8 cellular contexts compared by ENCODE assay signal in genomic region chr14:100306506-100307214, GRCh38. TPM values are rescaled to one million over a fixed set of nuclear protein-coding genes. Genes with fewer than 3 reads are reported as not detected.
A peak's percentile ranks its signal among the peaks of the same experiment; 100 is the strongest.
DNase-seq lines count a peak whose midpoint lies in the region; ATAC-seq and TF ChIP-seq lines count a peak whose summit lies in the region.

No MANE protein-coding gene starts in this region.

- ATAC-seq in GM18867 (IDR thresholded peaks at IDR 0.05; ENCODE audit: unreplicated experiment), result peak; percentile 89
- peak; percentile 82 for ATAC-seq in HG03066 (IDR thresholded peaks at IDR 0.05; ENCODE audit: low read depth, unreplicated experiment)
- ATAC-seq in WTC11, result peak; percentile 75

- H3K4me3 Mint-ChIP-seq in WTC11, result peak overlapping the region; percentile 89

- no peaks in the 10 kb centered on the region for H3K36me3 ChIP-seq in ACC112 (ENCODE audit: insufficient read depth, low read length)

- H3K27me3 Mint-ChIP-seq in WTC11 (ENCODE audit: low read depth), result peaks cover 6% of the 10 kb centered on the region

- no peak for TF ChIP-seq CTCF in WTC11 (IDR thresholded peaks at IDR 0.05)

- H3K36me3 Mint-ChIP-seq in WTC11, result peaks cover 12% of the 10 kb centered on the region

- CTCF ChIA-PET in WTC11 (lab: Charles Lee), result interaction anchor here (0.6 to 1.4 kb wide), 2 partner anchors 22 to 79 kb away, joined by 3 to 6 read pairs; no protein-coding TSS in a partner anchor

- H3K4me1 ChIP-seq in ACC112 (ENCODE audit: control insufficient read depth, insufficient read depth, low read length, unreplicated experiment), result peaks cover 7% of the 10 kb centered on the region

- H3K9me3 Mint-ChIP-seq in WTC11, result no peaks in the 10 kb centered on the region

- H3K27me3 ChIP-seq in ACC112 (ENCODE audit: insufficient read depth, low read length), result no peaks in the 10 kb centered on the region

- POLR2A ChIA-PET in WTC11 (lab: Charles Lee), result no interaction called here

- H3K4me3 ChIP-seq in ACC112 (ENCODE audit: low read depth, low read length), result peak overlapping the region; percentile 87

- H3K27ac Mint-ChIP-seq in WTC11, result no peak overlapping the region

- H3K79me2 ChIP-seq in ACC112 (ENCODE audit: control insufficient read depth, insufficient read depth, low read length, unreplicated experiment), result no peaks in the 10 kb centered on the region

- DNase-seq in NCI-H2171 treated with DMSO at 0.1 percent for 48 hours (lab: John Stamatoyannopoulos, UW) (peak; percentile 85), WTC11 (ENCODE audit: low spot score) (peak; percentile 47), caudate nucleus (lab: John Stamatoyannopoulos, UW) (peak; percentile 20 to 94 (median 84)), iris pigment epithelial cell (ENCODE audit: low read depth) (peak; percentile 84), smooth muscle cell of the brain vasculature (ENCODE audit: low read depth, low spot score) (peak; percentile 46)

- H2AFZ ChIP-seq in ACC112 (ENCODE audit: low read length, unreplicated experiment), result peak overlapping the region; percentile 81

- peaks cover 41% of the 10 kb centered on the region for H3K4me1 Mint-ChIP-seq in WTC11

- H3K27ac ChIP-seq in ACC112 (ENCODE audit: low read depth, low read length), result no peak overlapping the region
- peak overlapping the region; percentile 58 for H3K27ac ChIP-seq in caudate nucleus (ENCODE audit: low read depth, low read length)

TF ChIP-seq in WTC11, 78 proteins besides CTCF, POLR2A, EP300 and RAD21:
- TF ChIP-seq ZNF416 (CRISPR knock-in tag; IDR thresholded peaks at IDR 0.05) (0 out of 2 replicates have a peak, but pooled peaks have one; percentile 21), HMGXB4 (CRISPR knock-in tag; IDR thresholded peaks at IDR 0.05) (peak; percentile 87), NFYB (CRISPR knock-in tag; conservative IDR thresholded peaks at IDR 0.05; ENCODE audit: low read depth) (peak; percentile 90), NFATC4 (CRISPR knock-in tag; IDR thresholded peaks at IDR 0.05) (0 out of 2 replicates have a peak, but pooled peaks have one; percentile 15), CDX4 (CRISPR knock-in tag; IDR thresholded peaks at IDR 0.05; ENCODE audit: borderline replicate concordance) (no peak), ZMAT4 (CRISPR knock-in tag; IDR thresholded peaks at IDR 0.05) (no peak), CREM (CRISPR knock-in tag; IDR thresholded peaks at IDR 0.05) (peak; percentile 80), FOXK1 (CRISPR knock-in tag; IDR thresholded peaks at IDR 0.05) (peak; percentile 76; the same call in 1 of the 2 replicates), TEAD1 (CRISPR knock-in tag; IDR thresholded peaks at IDR 0.05) (peak; percentile 5; the same call in 1 of the 2 replicates), RELA (CRISPR knock-in tag; IDR thresholded peaks at IDR 0.05; ENCODE audit: borderline replicate concordance) (no peak), GTF2I (CRISPR knock-in tag; conservative IDR thresholded peaks at IDR 0.05) (peak; percentile 93), SP1 (CRISPR knock-in tag; conservative IDR thresholded peaks at IDR 0.05) (peak; percentile 96), ZNF317 (CRISPR knock-in tag; IDR thresholded peaks at IDR 0.05; ENCODE audit: borderline replicate concordance, low read depth) (peak; percentile 47; the same call in 1 of the 2 replicates)
TF ChIP-seq in WTC11: peak in this region for 10.

RNA-seq across cellular contexts. Expression of gene SLC25A29, which starts 0.4 kb away (rescaled TPM):
- total RNA-seq in WTC11 (2021), result 179 to 185 TPM (median 181 TPM) in 3 replicates

RNA-seq across cellular contexts. Expression of gene SLC25A47, which starts 16.5 kb away (rescaled TPM):
- total RNA-seq in WTC11 (2021), result not detected in 3 replicates
